In genomic region chr1:143498059-143498749, GRCh38 we compare ENCODE assay signal across 8 cellular contexts.
DNase-seq lines count a peak whose midpoint lies in the region; ATAC-seq, FAIRE-seq and TF ChIP-seq lines count a peak whose summit lies in the region.
"Not testable (repeated sequence)": the region's sequence is repeated elsewhere in the genome, so short reads cannot be mapped to it uniquely, and the experiment has no call there.

No MANE protein-coding gene starts in this region.

- intact Hi-C loops in A673 (cut with micrococcal nuclease; ENCODE audit: unreplicated experiment); pancreas (cut with DNase I): not testable (repeated sequence)

- 65% methylated on average over 47 of the region's 85 CpGs for WGBS in hepatocyte (ENCODE audit: low lambda C conversion rate, missing lambda C conversion rate)
- 2% methylated on average over 43 to 83 of the region's 85 CpGs for WGBS in pancreas, 2 donors

- peaks cover 21% of the 10 kb centered on the region for H3K27me3 ChIP-seq in A673 (replicated peaks; ENCODE audit: insufficient read depth, low read depth, low read length, poor library complexity)
- not testable (repeated sequence) for H3K27me3 ChIP-seq in HL-60 (ENCODE audit: insufficient read depth, poor library complexity, severe bottlenecking); hepatocyte; pancreas

- CTCF ChIA-PET in A673 (lab: Charles Lee); T-cell (lab: Charles Lee); activated naive CD4-positive, alpha-beta T cell treated with anti-CD3 and anti-CD28 coated beads, Interleukin-2, amount 10 ng/mL, durations not matched to agents 7 days and 5 days (lab: Charles Lee): not testable (repeated sequence)

- H3K36me3 Mint-ChIP-seq in T-cell; activated naive CD4-positive, alpha-beta T cell treated with anti-CD3 and anti-CD28 coated beads, Interleukin-2, amount 10 ng/mL, durations not matched to agents 7 days and 5 days: not testable (repeated sequence)
- H3K36me3 Mint-ChIP-seq in stimulated activated memory B cell treated with anti-CD40 and anti-IgM and Interleukin-4, amounts not matched to agents 10 μg/mL and 1 μg/mL and 100 μg/mL, for 72 hours: peaks cover 14% of the 10 kb centered on the region

- H3K4me3 Mint-ChIP-seq in T-cell: peak overlapping the region in 2 of 3 donors; percentile 21 to 31
- H3K4me3 Mint-ChIP-seq in activated naive CD4-positive, alpha-beta T cell treated with anti-CD3 and anti-CD28 coated beads, Interleukin-2, amount 10 ng/mL, durations not matched to agents 7 days and 5 days: not testable (repeated sequence)
- peak overlapping the region; percentile 58 for H3K4me3 Mint-ChIP-seq in stimulated activated memory B cell treated with anti-CD40 and anti-IgM and Interleukin-4, amounts not matched to agents 10 μg/mL and 1 μg/mL and 100 μg/mL, for 72 hours

- not testable (repeated sequence) for H3K27ac ChIP-seq in A673 (ENCODE audit: low read depth, low read length, poor library complexity, severe bottlenecking); HL-60 (replicated peaks); hepatocyte; pancreas

- not testable (repeated sequence) for H3K9me2 ChIP-seq in hepatocyte (replicated peaks; ENCODE audit: insufficient read depth)

- FAIRE-seq in pancreas (lab: Jason Lieb, UNC): not testable (repeated sequence)

- not testable (repeated sequence) for H3K4me1 Mint-ChIP-seq in T-cell; activated naive CD4-positive, alpha-beta T cell treated with anti-CD3 and anti-CD28 coated beads, Interleukin-2, amount 10 ng/mL, durations not matched to agents 7 days and 5 days; stimulated activated memory B cell treated with anti-CD40 and anti-IgM and Interleukin-4, amounts not matched to agents 10 μg/mL and 1 μg/mL and 100 μg/mL, for 72 hours

- not testable (repeated sequence) for TF ChIP-seq CTCF in A673 (conservative IDR thresholded peaks at IDR 0.05; ENCODE audit: low read depth, low read length); HL-60 (IDR thresholded peaks at IDR 0.05; ENCODE audit: insufficient read depth, low read length); hepatocyte (IDR thresholded peaks at IDR 0.05; ENCODE audit: poor library complexity); pancreas (IDR thresholded peaks at IDR 0.05)

- H3K27ac Mint-ChIP-seq in T-cell; activated naive CD4-positive, alpha-beta T cell treated with anti-CD3 and anti-CD28 coated beads, Interleukin-2, amount 10 ng/mL, durations not matched to agents 7 days and 5 days; stimulated activated memory B cell treated with anti-CD40 and anti-IgM and Interleukin-4, amounts not matched to agents 10 μg/mL and 1 μg/mL and 100 μg/mL, for 72 hours: not testable (repeated sequence)

- not testable (repeated sequence) for H3K79me2 ChIP-seq in hepatocyte

- POLR2A ChIA-PET in A673 (lab: Charles Lee; ENCODE audit: low non-redundant PET); T-cell (lab: Charles Lee): not testable (repeated sequence)

- H3K4me1 ChIP-seq in A673 (ENCODE audit: insufficient read depth, low read length, poor library complexity, severe bottlenecking); hepatocyte (ENCODE audit: insufficient read depth); pancreas: not testable (repeated sequence)

- H4K20me1 ChIP-seq in hepatocyte (ENCODE audit: insufficient read depth, poor library complexity, severe bottlenecking): not testable (repeated sequence)

- not testable (repeated sequence) for ATAC-seq in T-cell (replicated peaks in 1 of 4); pancreas; stimulated activated memory B cell treated with anti-CD40 and anti-IgM and Interleukin-4, amounts not matched to agents 10 μg/mL and 1 μg/mL and 100 μg/mL, for 72 hours

- H2AFZ ChIP-seq in hepatocyte: not testable (repeated sequence)

- peaks cover 10 to 13% (median 12%) of the 10 kb centered on the region in 3 donors for H3K9me3 Mint-ChIP-seq in T-cell
- H3K9me3 Mint-ChIP-seq in activated naive CD4-positive, alpha-beta T cell treated with anti-CD3 and anti-CD28 coated beads, Interleukin-2, amount 10 ng/mL, durations not matched to agents 7 days and 5 days: peaks cover 13% of the 10 kb centered on the region
- peaks cover 14% of the 10 kb centered on the region for H3K9me3 Mint-ChIP-seq in stimulated activated memory B cell treated with anti-CD40 and anti-IgM and Interleukin-4, amounts not matched to agents 10 μg/mL and 1 μg/mL and 100 μg/mL, for 72 hours

- H3K27me3 Mint-ChIP-seq in T-cell: peaks cover 10 to 11% of the 10 kb centered on the region in 2 donors
- H3K27me3 Mint-ChIP-seq in activated naive CD4-positive, alpha-beta T cell treated with anti-CD3 and anti-CD28 coated beads, Interleukin-2, amount 10 ng/mL, durations not matched to agents 7 days and 5 days: peaks cover 36% of the 10 kb centered on the region
- H3K27me3 Mint-ChIP-seq in stimulated activated memory B cell treated with anti-CD40 and anti-IgM and Interleukin-4, amounts not matched to agents 10 μg/mL and 1 μg/mL and 100 μg/mL, for 72 hours: peaks cover 17% of the 10 kb centered on the region

- H3K36me3 ChIP-seq in A673 (ENCODE audit: insufficient read depth, low read length, poor library complexity, severe bottlenecking); hepatocyte (replicated peaks; ENCODE audit: insufficient read depth, low read depth); pancreas: not testable (repeated sequence)

- H3K9me3 ChIP-seq in A673 (ENCODE audit: low read depth, low read length, poor library complexity, severe bottlenecking); hepatocyte (ENCODE audit: low read depth); pancreas: not testable (repeated sequence)

- H3K4me2 ChIP-seq in hepatocyte: peak overlapping the region; percentile 65

- BruUV-seq in A673 (replicated peaks; lab: Mats Ljungman, UMichigan): not testable (repeated sequence)

- peak overlapping the region; percentile 29 for H3K4me3 ChIP-seq in A673 (ENCODE audit: low read depth, low read length, poor library complexity, severe bottlenecking)
- H3K4me3 ChIP-seq in HL-60 (replicated peaks; ENCODE audit: insufficient read depth, low read length): peak overlapping the region; percentile 41
- not testable (repeated sequence) for H3K4me3 ChIP-seq in hepatocyte
- H3K4me3 ChIP-seq in pancreas: peak overlapping the region in 2 of 4 donors; percentile 21 to 33

- DNase-seq in A673 (ENCODE audit: low spot score); HL-60 (ENCODE audit: low read depth in 1 of 2, low spot score in 1 of 2): not testable (repeated sequence)
- DNase-seq in T-cell (peak in 7 of 34 experiments; percentile 0 to 25 (median 1)), ecto neural progenitor cell (ENCODE audit: low spot score) (peak; percentile 13), hepatocyte (ENCODE audit: low spot score) (peak; percentile 2), pancreas (peak in 5 of 6 donors; percentile 5 to 53 (median 13))
- DNase-seq in activated naive CD4-positive, alpha-beta T cell treated with anti-CD3 and anti-CD28 coated beads, Interleukin-2, amount 10 ng/mL, durations not matched to agents 7 days and 5 days: peak; percentile 21
